In genomic region chr16:75090900-75091299, GRCh38 we compare ENCODE assay signal across 3 cellular contexts. TPM values are rescaled to one million over a fixed set of nuclear protein-coding genes. Genes with fewer than 3 reads are reported as not detected.
"Had no signal": no experiment of that assay in that cellular context is flagged by ENCODE, and none has a peak within 500 bp of the region (broad histone marks: within the 10 kb centered on the region; RNA-seq: fewer than 3 reads in every experiment).

No MANE protein-coding gene starts in this region.

RNA-seq across cellular contexts. Expression of gene LDHD, which starts 25.7 kb away (rescaled TPM):
- total RNA-seq: activated CD8-positive, alpha-beta T cell treated with anti-CD3 and anti-CD28 coated beads for 36 hours; activated naive CD8-positive, alpha-beta T cell treated with anti-CD3 and anti-CD28 coated beads, Interleukin-2, amount 10 ng/mL, durations not matched to agents 7 days and 5 days had no signal
- polyA plus RNA-seq: IgD-negative memory B cell had no signal
